ENCODE assay signal across 10 cellular contexts in genomic region chr3:133756716-133757694, GRCh38.
"Had no signal": no experiment of that assay in that cellular context is flagged by ENCODE, and none has a peak within 500 bp of the region (broad histone marks: within the 10 kb centered on the region; RNA-seq: fewer than 3 reads in every experiment).

No MANE protein-coding gene starts in this region.

- DNase-seq: activated CD4-positive, alpha-beta T cell treated with anti-CD3 and anti-CD28 coated beads for 36 hours; activated CD4-positive, alpha-beta T cell treated with anti-CD3 and anti-CD28 coated beads, Interleukin-2, amount 50 U/mL, for 48 hours; activated gamma-delta T cell; effector memory CD8-positive, alpha-beta T cell; hypothalamus; islet precursor cell; naive B cell; stimulated activated naive CD8-positive, alpha-beta T cell treated with anti-CD3 and anti-CD28 coated beads, Interleukin-15, Interleukin-2, amounts not matched to agents 100 U/mL and 50 U/mL, for 24 hours; substantia nigra had no signal

- ATAC-seq: effector memory CD8-positive, alpha-beta T cell; stimulated activated naive CD8-positive, alpha-beta T cell treated with anti-CD3 and anti-CD28 coated beads, Interleukin-15, Interleukin-2, amounts not matched to agents 100 U/mL and 50 U/mL, for 24 hours; WTC11 had no signal
